Comparison of ENCODE assay signal across 13 cellular contexts in genomic region chrY:7289889-7290853, GRCh38.
DNase-seq lines count a peak whose midpoint lies in the region; ATAC-seq and FAIRE-seq lines count a peak whose summit lies in the region.
"Had no signal": no experiment of that assay in that cellular context is flagged by ENCODE, and none has a peak within 500 bp of the region (broad histone marks: within the 10 kb centered on the region; RNA-seq: fewer than 3 reads in every experiment).

No MANE protein-coding gene starts in this region.

- H3K36me3 Mint-ChIP-seq in activated CD4-positive, alpha-beta T cell treated with anti-CD3 and anti-CD28 coated beads for 36 hours (ENCODE audit: low read depth) = peaks cover 45% of the 10 kb centered on the region
- H3K36me3 Mint-ChIP-seq in activated CD4-positive, alpha-beta T cell treated with anti-CD3 and anti-CD28 coated beads, Interleukin-2, amount 10 ng/mL, durations not matched to agents 7 days and 5 days (ENCODE audit: low read depth) = peaks cover 37% of the 10 kb centered on the region
- H3K36me3 Mint-ChIP-seq: neural progenitor cell had no signal

- FAIRE-seq in small intestine (lab: Jason Lieb, UNC) = no peak
- FAIRE-seq in urothelium cell line (lab: Jason Lieb, UNC) = no peak

- ATAC-seq in activated CD4-positive, alpha-beta T cell treated with anti-CD3 and anti-CD28 coated beads for 36 hours = peak; percentile 53
- peak; percentile 88 for ATAC-seq in HG02798 (IDR thresholded peaks at IDR 0.05; ENCODE audit: poor library complexity, unreplicated experiment)
- no peak for ATAC-seq in GM21825 (IDR thresholded peaks at IDR 0.05; ENCODE audit: unreplicated experiment)
- ATAC-seq: SK-N-SH treated with all-trans-retinoic acid at 6 μM for 48 hours had no signal

- no peaks in the 10 kb centered on the region for H3K36me3 ChIP-seq in small intestine (ENCODE audit: control insufficient read depth in 2 of 2, insufficient read depth in 2 of 2, low read length in 2 of 2)
- H3K36me3 ChIP-seq: neural progenitor cell had no signal

- POLR2A ChIA-PET in activated CD4-positive, alpha-beta T cell treated with anti-CD3 and anti-CD28 coated beads for 36 hours (lab: Charles Lee) = interaction anchor here (0.6 to 1.1 kb wide), 4 partner anchors 14 to 65 kb away, joined by 3 to 4 read pairs (median 4); no protein-coding TSS in a partner anchor
- POLR2A ChIA-PET in activated CD4-positive, alpha-beta T cell treated with anti-CD3 and anti-CD28 coated beads, Interleukin-2, amount 10 ng/mL, durations not matched to agents 7 days and 5 days (lab: Charles Lee) = no interaction called here

- no peaks in the 10 kb centered on the region for H3K4me1 ChIP-seq in small intestine (ENCODE audit: control insufficient read depth in 2 of 2, insufficient read depth in 1 of 2, low read depth in 1 of 2, low read length in 1 of 2)
- H3K4me1 ChIP-seq: neural progenitor cell had no signal

- H3K27me3 Mint-ChIP-seq in activated CD4-positive, alpha-beta T cell treated with anti-CD3 and anti-CD28 coated beads for 36 hours = no peaks in the 10 kb centered on the region
- no peaks in the 10 kb centered on the region for H3K27me3 Mint-ChIP-seq in activated CD4-positive, alpha-beta T cell treated with anti-CD3 and anti-CD28 coated beads, Interleukin-2, amount 10 ng/mL, durations not matched to agents 7 days and 5 days

- H3K9me3 Mint-ChIP-seq in activated CD4-positive, alpha-beta T cell treated with anti-CD3 and anti-CD28 coated beads for 36 hours (ENCODE audit: low read depth) = no peaks in the 10 kb centered on the region
- no peaks in the 10 kb centered on the region for H3K9me3 Mint-ChIP-seq in activated CD4-positive, alpha-beta T cell treated with anti-CD3 and anti-CD28 coated beads, Interleukin-2, amount 10 ng/mL, durations not matched to agents 7 days and 5 days
- H3K9me3 Mint-ChIP-seq: neural progenitor cell had no signal

- H3K4me3 ChIP-seq in small intestine (ENCODE audit: low read depth in 1 of 2, low read length in 2 of 2) = no peak overlapping the region
- H3K4me3 ChIP-seq: neural progenitor cell had no signal

- intact Hi-C loops in activated CD4-positive, alpha-beta T cell treated with anti-CD3 and anti-CD28 coated beads for 36 hours (cut with DNase I, micrococcal nuclease) = loop anchor here in 1 of 2 experiments (1.0 to 5.0 kb wide), 4 partner anchors 9 to 52 kb away; no protein-coding TSS in a partner anchor

- H3K4me3 Mint-ChIP-seq in activated CD4-positive, alpha-beta T cell treated with anti-CD3 and anti-CD28 coated beads for 36 hours = peak overlapping the region; percentile 61
- H3K4me3 Mint-ChIP-seq in activated CD4-positive, alpha-beta T cell treated with anti-CD3 and anti-CD28 coated beads, Interleukin-2, amount 10 ng/mL, durations not matched to agents 7 days and 5 days = peak overlapping the region; percentile 72
- H3K4me3 Mint-ChIP-seq: neural progenitor cell had no signal

- 51 to 83% methylated on average over 10 of the region's 10 CpGs; no CpG with 5 or more reads in 1 of the 3 donors for WGBS in small intestine, 3 donors

- H3K9me3 ChIP-seq in small intestine (ENCODE audit: control insufficient read depth, low read depth) = no peaks in the 10 kb centered on the region

- H3K27ac ChIP-seq in small intestine (ENCODE audit: low read depth in 1 of 2, low read length in 1 of 2) = peak overlapping the region in 1 of 2 donors; percentile 77
- H3K27ac ChIP-seq: neural progenitor cell had no signal

- no peaks in the 10 kb centered on the region for H3K27me3 ChIP-seq in small intestine (ENCODE audit: control insufficient read depth in 2 of 2, insufficient read depth in 2 of 2, low read length in 2 of 2)
- H3K27me3 ChIP-seq: neural progenitor cell had no signal

- DNase-seq in activated CD4-positive, alpha-beta T cell treated with anti-CD3 and anti-CD28 coated beads for 36 hours = peak; percentile 40
- no peak for DNase-seq in activated CD4-positive, alpha-beta T cell treated with anti-CD3 and anti-CD28 coated beads, Interleukin-2, amount 50 U/mL, for 1 hour
- DNase-seq in activated CD4-positive, alpha-beta T cell treated with anti-CD3 and anti-CD28 coated beads, Interleukin-2, amount 10 ng/mL, durations not matched to agents 7 days and 5 days = peak; percentile 23
- peak; percentile 4 for DNase-seq in small intestine
- no peak for DNase-seq in putamen (ENCODE audit: low spot score)
- DNase-seq in urothelium cell line (ENCODE audit: low spot score) = no peak
- DNase-seq: central memory CD4-positive, alpha-beta T cell; NCI-H510A; stimulated activated CD4-positive, alpha-beta T cell treated with anti-CD3 and anti-CD28 coated beads, Interleukin-1b, Interleukin-23, amount 100 ng/mL, for 48 hours had no signal

- CTCF ChIA-PET in activated CD4-positive, alpha-beta T cell treated with anti-CD3 and anti-CD28 coated beads for 36 hours (lab: Charles Lee) = interaction anchor here (1.0 to 2.4 kb wide), 4 partner anchors 10 to 17 kb away, joined by 3 to 9 read pairs (median 3); no protein-coding TSS in a partner anchor
- CTCF ChIA-PET in activated CD4-positive, alpha-beta T cell treated with anti-CD3 and anti-CD28 coated beads, Interleukin-2, amount 10 ng/mL, durations not matched to agents 7 days and 5 days (lab: Charles Lee) = no interaction called here

- peak overlapping the region; percentile 90 for H3K27ac Mint-ChIP-seq in activated CD4-positive, alpha-beta T cell treated with anti-CD3 and anti-CD28 coated beads for 36 hours
- peak overlapping the region; percentile 96 for H3K27ac Mint-ChIP-seq in activated CD4-positive, alpha-beta T cell treated with anti-CD3 and anti-CD28 coated beads, Interleukin-2, amount 10 ng/mL, durations not matched to agents 7 days and 5 days
- H3K27ac Mint-ChIP-seq: neural progenitor cell had no signal

- H3K4me1 Mint-ChIP-seq in activated CD4-positive, alpha-beta T cell treated with anti-CD3 and anti-CD28 coated beads for 36 hours = peaks cover 58% of the 10 kb centered on the region
- peaks cover 66% of the 10 kb centered on the region for H3K4me1 Mint-ChIP-seq in activated CD4-positive, alpha-beta T cell treated with anti-CD3 and anti-CD28 coated beads, Interleukin-2, amount 10 ng/mL, durations not matched to agents 7 days and 5 days
- H3K4me1 Mint-ChIP-seq: neural progenitor cell had no signal

Comparison
In these comparisons a context has a peak if more than half of its experiments do, and no peak if none do; other contexts are left out.
1. DNase-seq: peak in activated CD4-positive, alpha-beta T cell treated with anti-CD3 and anti-CD28 coated beads for 36 hours (single experiment), activated CD4-positive, alpha-beta T cell treated with anti-CD3 and anti-CD28 coated beads, Interleukin-2, amount 10 ng/mL, durations not matched to agents 7 days and 5 days (single experiment) and small intestine (single experiment); none in activated CD4-positive, alpha-beta T cell treated with anti-CD3 and anti-CD28 coated beads, Interleukin-2, amount 50 U/mL, for 1 hour (single experiment), putamen (single experiment) and urothelium cell line (single experiment).